9 cellular contexts compared by ENCODE assay signal in the genomic region with DNA sequence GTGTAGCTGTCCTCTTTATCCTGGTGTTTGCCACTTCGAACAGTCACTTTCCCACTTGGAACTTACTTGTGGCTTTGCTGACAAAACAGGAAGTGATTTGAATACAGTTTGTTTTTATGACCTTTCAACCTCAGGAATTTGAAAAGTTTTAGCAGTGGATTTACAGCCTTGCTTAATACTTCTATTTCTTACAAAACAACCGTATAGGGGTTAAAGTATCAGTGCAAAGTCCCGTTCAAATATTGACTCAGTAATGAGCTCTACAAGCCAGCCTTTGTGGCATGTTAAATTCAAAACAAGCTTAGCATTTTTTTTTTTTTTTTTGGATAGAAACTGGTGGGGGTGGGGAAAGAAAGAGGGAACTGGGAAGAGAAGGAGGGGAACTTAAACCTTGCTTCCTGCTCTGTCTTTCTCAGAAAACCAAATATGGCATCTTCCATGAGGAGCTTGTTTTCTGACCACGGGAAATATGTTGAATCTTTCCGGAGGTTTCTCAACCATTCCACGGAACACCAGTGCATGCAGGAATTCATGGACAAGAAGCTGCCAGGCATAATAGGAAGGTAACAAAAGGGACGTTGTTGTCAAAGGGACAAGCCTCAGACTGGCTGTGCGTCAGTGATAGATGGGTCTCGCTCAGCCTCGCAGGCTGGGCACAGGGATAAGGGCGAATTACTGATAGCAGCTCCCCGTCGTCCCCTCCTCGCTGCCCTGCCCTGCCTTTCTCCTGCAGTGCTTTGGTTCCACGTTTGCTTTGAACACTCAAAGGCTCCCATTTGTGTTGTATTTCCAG. TPM values are rescaled to one million over a fixed set of nuclear protein-coding genes. Genes with fewer than 3 reads are reported as not detected.
DNase-seq lines count a peak whose midpoint lies in the region; ATAC-seq and TF ChIP-seq lines count a peak whose summit lies in the region.
"Had no signal": no experiment of that assay in that cellular context is flagged by ENCODE, and none has a peak within 500 bp of the region (broad histone marks: within the 10 kb centered on the region; RNA-seq: fewer than 3 reads in every experiment).

Gene HNMT (plus strand): TSS at position 408 of the 793 bp plus-strand sequence. CDS start 19 bp downstream, at position 427.

- ATAC-seq in HG03460 (IDR thresholded peaks at IDR 0.05; ENCODE audit: unreplicated experiment) = no peak
- no peak for ATAC-seq in HG02763 (IDR thresholded peaks at IDR 0.05; ENCODE audit: unreplicated experiment)

- no peaks in the 10 kb centered on the region for H3K27me3 ChIP-seq in H9 (ENCODE audit: insufficient read depth, low read length)
- no peaks in the 10 kb centered on the region for H3K27me3 ChIP-seq in neural progenitor cell

- H2BK20ac ChIP-seq in H9 (ENCODE audit: low read depth, low read length, poor library complexity, severe bottlenecking) = no peak within 1 kb of the TSS

- H3K9me3 Mint-ChIP-seq in H9 (no peaks in the 10 kb centered on the region; a peak in 1 of 5 replicates), neural progenitor cell (no peaks in the 10 kb centered on the region)

- H4K8ac ChIP-seq in H9 (replicated peaks; ENCODE audit: insufficient read length, low read depth, low read length) = no peak within 1 kb of the TSS

- WGBS in H9 (ENCODE audit: extremely low coverage, insufficient read length, low lambda C conversion rate) = no CpG with 5 or more reads among the region's 15 CpGs

- H3K79me2 ChIP-seq in H9 (ENCODE audit: insufficient read depth, low read length) (no peaks in the 10 kb centered on the region), neural progenitor cell (ENCODE audit: low read depth) (no peaks in the 10 kb centered on the region)

- H3K4me1 Mint-ChIP-seq in H9 (peaks cover 18% of the 10 kb centered on the region in 2 experiments), neural progenitor cell (peaks cover 23% of the 10 kb centered on the region)

- H2BK5ac ChIP-seq in H9 (ENCODE audit: insufficient read length, low read length) = no peak within 1 kb of the TSS

- no peak for TF ChIP-seq CTCF in H9 (conservative IDR thresholded peaks at IDR 0.05)
- TF ChIP-seq CTCF in fibroblast of villous mesenchyme (IDR thresholded peaks at IDR 0.05; ENCODE audit: insufficient read depth, low read depth, low read length) = no peak
- no peak for TF ChIP-seq CTCF in neural progenitor cell (IDR thresholded peaks at IDR 0.05)

- no peaks in the 10 kb centered on the region for H3K36me3 ChIP-seq in neural progenitor cell

- no peaks in the 10 kb centered on the region for H3K9me3 ChIP-seq in H9 (ENCODE audit: control insufficient read depth, low read depth, low read length)
- H3K9me3 ChIP-seq in neural progenitor cell (ENCODE audit: low read depth) = no peaks in the 10 kb centered on the region

- peak within 1 kb of the TSS; percentile 43 for H3K27ac ChIP-seq in H9 (ENCODE audit: insufficient read length, low read depth, low read length)
- peak within 1 kb of the TSS; percentile 14 for H3K27ac ChIP-seq in neural progenitor cell

- H3K9ac ChIP-seq in H9 (ENCODE audit: extremely low read depth, insufficient read length, low read length) = peak within 1 kb of the TSS; percentile 28
- no peak within 1 kb of the TSS for H3K9ac ChIP-seq in neural progenitor cell

- H3K4ac ChIP-seq in H9 (ENCODE audit: low read depth, low read length) = no peak within 1 kb of the TSS

- H4K20me1 ChIP-seq in H9 (ENCODE audit: control insufficient read depth, insufficient read depth, insufficient read length) = no peaks in the 10 kb centered on the region
- H4K20me1 ChIP-seq in neural progenitor cell (ENCODE audit: low read depth) = no peaks in the 10 kb centered on the region

- peak within 1 kb of the TSS; percentile 89 for H2BK12ac ChIP-seq in H9 (ENCODE audit: insufficient read length, low read depth, low read length)

- H2AK5ac ChIP-seq in H9 (ENCODE audit: insufficient read length, low read length) = no peak within 1 kb of the TSS

- H3K4me3 ChIP-seq in fibroblast of villous mesenchyme (ENCODE audit: low read depth, low read length) = peak within 1 kb of the TSS; percentile 81
- peak within 1 kb of the TSS; percentile 3 for H3K4me3 ChIP-seq in neural progenitor cell

- H3K27me3 Mint-ChIP-seq in H9 (ENCODE audit: low read depth) (no peaks in the 10 kb centered on the region), neural progenitor cell (ENCODE audit: insufficient read depth, low read depth) (no peaks in the 10 kb centered on the region)

- H2BK120ac ChIP-seq in H9 (ENCODE audit: low read depth, low read length, poor library complexity, severe bottlenecking) = no peak within 1 kb of the TSS

- H3K36me3 Mint-ChIP-seq in H9 (ENCODE audit: insufficient read depth in 1 of 3, low read depth in 3 of 3) (no peaks in the 10 kb centered on the region), neural progenitor cell (no peaks in the 10 kb centered on the region)

- H3K27ac Mint-ChIP-seq in H9 = peak within 1 kb of the TSS; percentile 23 to 90 (median 88); a peak in 6 of 7 replicates
- H3K27ac Mint-ChIP-seq in neural progenitor cell = peak within 1 kb of the TSS; percentile 92

- peak within 1 kb of the TSS; percentile 97 for H2AFZ ChIP-seq in H9 (ENCODE audit: low read length)
- peak within 1 kb of the TSS; percentile 97 for H2AFZ ChIP-seq in neural progenitor cell (replicated peaks)

- no peak within 1 kb of the TSS for H3K56ac ChIP-seq in H9 (ENCODE audit: insufficient read length, low read depth, low read length)

- H3K23me2 ChIP-seq in H9 (ENCODE audit: insufficient read length, low read depth, low read length, poor library complexity, severe bottlenecking) = no peaks in the 10 kb centered on the region

- DNase-seq in H9 (peak; percentile 52), SW480 (ENCODE audit: low spot score) (peak; percentile 43), fibroblast of villous mesenchyme (ENCODE audit: low read depth) (peak; percentile 94), neural progenitor cell (ENCODE audit: low spot score) (peak; percentile 55), HPDE6-E6E7 (ENCODE audit: extremely low spot score) (no peak)
- DNase-seq in stimulated activated CD4-positive, alpha-beta T cell treated with anti-CD3 and anti-CD28 coated beads, Interleukin-12 subunit alpha, Interleukin-12 subunit beta, amount 100 ng/mL, for 4 hours = no peak

- peak within 1 kb of the TSS; percentile 86 for H4K5ac ChIP-seq in H9 (ENCODE audit: insufficient read length, low read depth, low read length)

- H3K23ac ChIP-seq in H9 (ENCODE audit: insufficient read length, low read depth, low read length) = no peak within 1 kb of the TSS

- H3K14ac ChIP-seq in H9 (ENCODE audit: insufficient read depth, low read length) = peak within 1 kb of the TSS; percentile 62

- peaks cover 5% of the 10 kb centered on the region for H3F3A ChIP-seq in neural progenitor cell (ENCODE audit: low read depth)

- H3K4me2 ChIP-seq in H9 (ENCODE audit: insufficient read depth, insufficient read length, low read length) (peak within 1 kb of the TSS; percentile 58), neural progenitor cell (peak within 1 kb of the TSS; percentile 46)

- H3T11ph ChIP-seq in H9 (ENCODE audit: low read length) = peak within 1 kb of the TSS; percentile 47

- no peak within 1 kb of the TSS for H2BK15ac ChIP-seq in H9 (ENCODE audit: low read depth, low read length)

- H3K18ac ChIP-seq in H9 (ENCODE audit: insufficient read length, low read depth, low read length) = peak within 1 kb of the TSS; percentile 63

- peak within 1 kb of the TSS; percentile 55 to 75 for H3K4me3 Mint-ChIP-seq in H9
- H3K4me3 Mint-ChIP-seq in neural progenitor cell = peak within 1 kb of the TSS; percentile 80

- no peak within 1 kb of the TSS for H4K91ac ChIP-seq in H9 (ENCODE audit: insufficient read length, low read depth, low read length)

- H3K79me1 ChIP-seq in H9 (ENCODE audit: insufficient read depth, low read depth, low read length, poor library complexity, severe bottlenecking) = no peaks in the 10 kb centered on the region

- peaks cover 7% of the 10 kb centered on the region for H3K4me1 ChIP-seq in H9 (ENCODE audit: insufficient read depth, low read length)
- H3K4me1 ChIP-seq in neural progenitor cell = peaks cover 19% of the 10 kb centered on the region

RNA-seq across cellular contexts. Expression of gene HNMT, which starts in this region (rescaled TPM):
- total RNA-seq in H9 (2021) (1.3 and 1.9 TPM in 2 replicates), fibroblast of villous mesenchyme (64.4 and 161 TPM in 2 replicates), neural progenitor cell (ENCODE audit: low replicate concordance) (0.84 and 1.6 TPM in 2 replicates)
- total RNA-seq: T-helper 1 cell treated with Interleukin-12 subunit alpha and Interleukin-12 subunit beta and Interleukin-4 antibody, amounts not matched to agents 30 ng/mL and 1 ng/mL, for 36 hours had no signal

Comparison
In these comparisons a context has a peak if more than half of its experiments do, and no peak if none do; other contexts are left out.
1. RNA of gene HNMT (total RNA-seq): 64.4 to 161 TPM in fibroblast of villous mesenchyme; 0.84 to 1.6 TPM in neural progenitor cell and 1.3 to 1.9 TPM in H9; every median in the first group is over 10 times any median in the second.
2. DNase-seq: peak in H9 (single experiment), SW480 (single experiment), fibroblast of villous mesenchyme (single experiment) and neural progenitor cell (single experiment); none in HPDE6-E6E7 (single experiment) and stimulated activated CD4-positive, alpha-beta T cell treated with anti-CD3 and anti-CD28 coated beads, Interleukin-12 subunit alpha, Interleukin-12 subunit beta, amount 100 ng/mL, for 4 hours (single experiment).